13 cellular contexts compared by ENCODE assay signal in genomic region chr15:63843901-63844317, GRCh38. TPM values are rescaled to one million over a fixed set of nuclear protein-coding genes. Genes with fewer than 3 reads are reported as not detected.
A peak's percentile ranks its signal among the peaks of the same experiment; 100 is the strongest.
DNase-seq lines count a peak whose midpoint lies in the region; ATAC-seq and TF ChIP-seq lines count a peak whose summit lies in the region.
"Had no signal": no experiment of that assay in that cellular context is flagged by ENCODE, and none has a peak within 500 bp of the region (broad histone marks: within the 10 kb centered on the region; RNA-seq: fewer than 3 reads in every experiment).

No MANE protein-coding gene starts in this region.

- no TSS peak for BruUV-seq in PC-3 (replicated peaks; lab: Mats Ljungman, UMichigan)

- H3K9me2 ChIP-seq in PC-3 (replicated peaks; ENCODE audit: low read length): no peaks in the 10 kb centered on the region

- no peaks in the 10 kb centered on the region for H4K20me1 ChIP-seq in PC-3 (ENCODE audit: low read length)

- H3F3A ChIP-seq in PC-3 (ENCODE audit: low read length, unreplicated experiment): no peaks in the 10 kb centered on the region

- H3K14ac ChIP-seq in mesenchymal stem cell (ENCODE audit: low read length in 2 of 2): no peak overlapping the region

- H2AFZ ChIP-seq in mesenchymal stem cell (ENCODE audit: low read depth, low read length): no peak overlapping the region
- no peak overlapping the region for H2AFZ ChIP-seq in PC-3 (ENCODE audit: low read length)

- H3K79me2 ChIP-seq in PC-3 (ENCODE audit: low read length): no peaks in the 10 kb centered on the region

- no peaks in the 10 kb centered on the region for H3K79me1 ChIP-seq in mesenchymal stem cell (replicated peaks; ENCODE audit: low read length, poor library complexity, severe bottlenecking)

- POLR2A ChIA-PET in PC-3 (lab: Charles Lee; ENCODE audit: unreplicated experiment): no interaction called here

- no peak overlapping the region for H4K91ac ChIP-seq in mesenchymal stem cell (ENCODE audit: low read length)

- intact Hi-C loops in PC-3 (cut with micrococcal nuclease): no loop called here

- H3K4me1 ChIP-seq in mesenchymal stem cell (ENCODE audit: control insufficient read depth, insufficient read depth, low read depth, low read length) (no peaks in the 10 kb centered on the region), PC-3 (ENCODE audit: insufficient read depth, low read length) (no peaks in the 10 kb centered on the region)
- H3K4me1 ChIP-seq: suprapubic skin had no signal

- CTCF ChIA-PET in PC-3 (lab: Charles Lee): no interaction called here

- H4K8ac ChIP-seq in mesenchymal stem cell (ENCODE audit: low read length): no peak overlapping the region

- H3K9ac ChIP-seq in mesenchymal stem cell (ENCODE audit: low read length) (no peak overlapping the region), PC-3 (ENCODE audit: low read length) (no peak overlapping the region)

- H2BK12ac ChIP-seq in mesenchymal stem cell (ENCODE audit: low read length in 2 of 2): no peak overlapping the region

- DNase-seq in AG20443 (ENCODE audit: low spot score) (peak; percentile 26), MG63 (peak; percentile 19), dedifferentiated amniotic fluid mesenchymal stem cell (ENCODE audit: extremely low spot score) (peak; percentile 44), mesenchymal stem cell (peak; percentile 65), PC-3 (no peak)
- no peak for DNase-seq in activated CD4-positive, CD25-positive, alpha-beta regulatory T cell treated with anti-CD3 and anti-CD28 coated beads, Interleukin-2, amount 50 U/mL, for 72 hours
- DNase-seq: esophagus squamous epithelium; midbrain; MM.1S; NK-92 treated with Interleukin-12 subunit alpha and Interleukin-12 subunit beta, amount 100 ng/mL, for 24 hours had no signal

- H3K4me3 ChIP-seq in MG63 (no peak overlapping the region), mesenchymal stem cell (ENCODE audit: insufficient read depth in 1 of 2, low read depth in 1 of 2, low read length in 2 of 2) (no peak overlapping the region), PC-3 (ENCODE audit: low read length) (no peak overlapping the region)
- H3K4me3 ChIP-seq: esophagus squamous epithelium, suprapubic skin had no signal

- no peak overlapping the region for H2BK120ac ChIP-seq in mesenchymal stem cell (ENCODE audit: low read depth, low read length)

- H3K27ac ChIP-seq in mesenchymal stem cell (ENCODE audit: low read length, poor library complexity, severe bottlenecking) (no peak overlapping the region), PC-3 (ENCODE audit: low read length) (no peak overlapping the region)
- H3K27ac ChIP-seq: esophagus squamous epithelium, suprapubic skin had no signal

- no peaks in the 10 kb centered on the region for H3K36me3 ChIP-seq in MG63
- no peaks in the 10 kb centered on the region for H3K36me3 ChIP-seq in mesenchymal stem cell (ENCODE audit: control insufficient read depth in 1 of 2, insufficient read depth in 2 of 2, low read depth in 1 of 2, low read length in 2 of 2)
- H3K36me3 ChIP-seq in PC-3 (ENCODE audit: low read depth, low read length): no peaks in the 10 kb centered on the region
- H3K36me3 ChIP-seq: esophagus squamous epithelium, suprapubic skin had no signal

- H2AK5ac ChIP-seq in mesenchymal stem cell (ENCODE audit: low read length, severe bottlenecking): no peak overlapping the region

- WGBS in mesenchymal stem cell: 82% methylated on average over 2 of the region's 3 CpGs

- H3K9me3 ChIP-seq in MG63 (no peaks in the 10 kb centered on the region; the same call in 1 of the 2 replicates), mesenchymal stem cell (ENCODE audit: control insufficient read depth, low read length) (no peaks in the 10 kb centered on the region), PC-3 (ENCODE audit: low read length) (no peaks in the 10 kb centered on the region)
- H3K9me3 ChIP-seq: esophagus squamous epithelium, suprapubic skin had no signal

- H3K4ac ChIP-seq in mesenchymal stem cell (ENCODE audit: low read depth in 1 of 2, low read length in 2 of 2): no peak overlapping the region

- H3K4me2 ChIP-seq in mesenchymal stem cell (ENCODE audit: low read length, poor library complexity, severe bottlenecking): no peak overlapping the region
- no peak overlapping the region for H3K4me2 ChIP-seq in PC-3 (ENCODE audit: low read length)

- ATAC-seq in PC-3 (no peak), GM19397 (IDR thresholded peaks at IDR 0.05; ENCODE audit: unreplicated experiment) (no peak), GM21381 (IDR thresholded peaks at IDR 0.05; ENCODE audit: unreplicated experiment) (no peak)

- no peak for TF ChIP-seq CTCF in PC-3 (conservative IDR thresholded peaks at IDR 0.05; ENCODE audit: low read depth, low read length)

- H2BK15ac ChIP-seq in mesenchymal stem cell (ENCODE audit: low read depth, poor library complexity, severe bottlenecking): no peak overlapping the region

- no peak overlapping the region for H3K18ac ChIP-seq in mesenchymal stem cell (ENCODE audit: low read depth in 1 of 2, low read length in 2 of 2)

- H2BK5ac ChIP-seq in mesenchymal stem cell (ENCODE audit: low read depth, low read length, poor library complexity, severe bottlenecking): no peak overlapping the region

- H3K27me3 ChIP-seq in MG63 (peaks cover 5% of the 10 kb centered on the region; the same call in 1 of the 2 replicates), mesenchymal stem cell (ENCODE audit: control insufficient read depth in 1 of 2, insufficient read depth in 1 of 2, low read length in 2 of 2) (no peaks in the 10 kb centered on the region), PC-3 (ENCODE audit: low read length) (no peaks in the 10 kb centered on the region)
- H3K27me3 ChIP-seq: suprapubic skin had no signal

- no peak overlapping the region for H3K23ac ChIP-seq in mesenchymal stem cell (ENCODE audit: low read length in 2 of 2)

RNA-seq across cellular contexts. Expression of gene HERC1, which starts 10.2 kb away (rescaled TPM):
- total RNA-seq in MG63 (2014; rRNA removed; shearing (Covaris generic); ENCODE audit: low replicate concordance): 46.9 and 60.1 TPM in 2 replicates
- 10.2 TPM for polyA plus RNA-seq in mesenchymal stem cell (2013, experiment 1 of 2)
- 9.1 TPM for polyA plus RNA-seq in mesenchymal stem cell (2013, experiment 2 of 2)
- total RNA-seq in PC-3 (2014; rRNA removed): 40.8 and 46.4 TPM in 2 replicates

Comparison
In these comparisons a context has a peak if more than half of its experiments do, and no peak if none do; other contexts are left out.
1. DNase-seq: peak in AG20443 (single experiment), MG63 (single experiment), dedifferentiated amniotic fluid mesenchymal stem cell (single experiment) and mesenchymal stem cell (single experiment); none in activated CD4-positive, CD25-positive, alpha-beta regulatory T cell treated with anti-CD3 and anti-CD28 coated beads, Interleukin-2, amount 50 U/mL, for 72 hours (single experiment) and PC-3 (single experiment).